In the genomic region with DNA sequence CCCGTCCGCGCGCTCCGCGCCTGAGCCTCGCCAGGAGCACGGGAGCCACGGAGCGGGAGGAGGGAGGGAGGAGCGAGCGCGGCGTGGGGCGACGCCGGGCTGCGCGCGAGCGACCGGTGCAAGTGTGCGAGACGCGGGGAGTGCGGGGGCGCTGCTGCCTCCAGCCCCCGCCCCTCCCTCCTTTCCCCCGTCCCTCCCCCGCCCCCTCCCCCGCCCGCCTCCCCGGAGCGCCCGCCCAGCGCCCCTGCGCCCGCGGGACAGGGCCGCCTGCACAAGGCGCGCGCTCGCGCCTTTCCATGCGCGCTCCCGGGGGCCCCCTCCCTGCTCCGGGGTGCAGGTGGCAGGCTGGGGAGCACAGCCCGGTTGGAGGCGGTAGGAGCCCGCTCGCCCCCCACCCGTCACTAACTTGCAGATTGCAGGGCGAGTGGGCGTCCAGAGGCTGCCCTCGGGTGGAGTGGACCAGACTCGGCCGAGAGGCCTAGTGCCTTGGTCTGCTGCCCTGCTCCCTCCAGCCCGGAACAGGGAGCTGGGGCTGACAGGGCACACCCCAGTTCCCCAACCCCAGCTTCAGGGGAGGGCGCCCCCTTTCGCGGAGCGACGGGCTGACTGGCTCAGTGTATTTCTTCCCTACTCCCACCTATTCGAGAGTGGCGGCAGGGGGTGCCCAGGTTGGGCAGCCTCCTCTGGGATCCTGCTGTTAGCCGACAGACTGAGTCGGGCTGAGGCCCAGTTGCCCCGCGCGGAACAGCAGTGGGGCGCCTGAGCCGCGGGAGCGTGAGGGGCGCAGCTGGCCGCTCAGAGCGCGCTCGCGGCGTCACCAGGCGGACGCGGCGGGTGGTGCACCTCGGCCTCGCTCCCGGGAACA, we compare ENCODE assay signal across 1 cellular context.
A peak's percentile ranks its signal among the peaks of the same experiment; 100 is the strongest.
TF ChIP-seq lines count a peak whose summit lies in the region.

A gene (minus strand): TSS at position 126 of the 865 bp plus-strand sequence. CDS start 255 bp downstream, outside the sequence.

TF ChIP-seq in HEK293, 187 proteins besides CTCF, POLR2A, EP300 and RAD21 (continued from another document and continues in another):
- TF ChIP-seq, protein P1, sequence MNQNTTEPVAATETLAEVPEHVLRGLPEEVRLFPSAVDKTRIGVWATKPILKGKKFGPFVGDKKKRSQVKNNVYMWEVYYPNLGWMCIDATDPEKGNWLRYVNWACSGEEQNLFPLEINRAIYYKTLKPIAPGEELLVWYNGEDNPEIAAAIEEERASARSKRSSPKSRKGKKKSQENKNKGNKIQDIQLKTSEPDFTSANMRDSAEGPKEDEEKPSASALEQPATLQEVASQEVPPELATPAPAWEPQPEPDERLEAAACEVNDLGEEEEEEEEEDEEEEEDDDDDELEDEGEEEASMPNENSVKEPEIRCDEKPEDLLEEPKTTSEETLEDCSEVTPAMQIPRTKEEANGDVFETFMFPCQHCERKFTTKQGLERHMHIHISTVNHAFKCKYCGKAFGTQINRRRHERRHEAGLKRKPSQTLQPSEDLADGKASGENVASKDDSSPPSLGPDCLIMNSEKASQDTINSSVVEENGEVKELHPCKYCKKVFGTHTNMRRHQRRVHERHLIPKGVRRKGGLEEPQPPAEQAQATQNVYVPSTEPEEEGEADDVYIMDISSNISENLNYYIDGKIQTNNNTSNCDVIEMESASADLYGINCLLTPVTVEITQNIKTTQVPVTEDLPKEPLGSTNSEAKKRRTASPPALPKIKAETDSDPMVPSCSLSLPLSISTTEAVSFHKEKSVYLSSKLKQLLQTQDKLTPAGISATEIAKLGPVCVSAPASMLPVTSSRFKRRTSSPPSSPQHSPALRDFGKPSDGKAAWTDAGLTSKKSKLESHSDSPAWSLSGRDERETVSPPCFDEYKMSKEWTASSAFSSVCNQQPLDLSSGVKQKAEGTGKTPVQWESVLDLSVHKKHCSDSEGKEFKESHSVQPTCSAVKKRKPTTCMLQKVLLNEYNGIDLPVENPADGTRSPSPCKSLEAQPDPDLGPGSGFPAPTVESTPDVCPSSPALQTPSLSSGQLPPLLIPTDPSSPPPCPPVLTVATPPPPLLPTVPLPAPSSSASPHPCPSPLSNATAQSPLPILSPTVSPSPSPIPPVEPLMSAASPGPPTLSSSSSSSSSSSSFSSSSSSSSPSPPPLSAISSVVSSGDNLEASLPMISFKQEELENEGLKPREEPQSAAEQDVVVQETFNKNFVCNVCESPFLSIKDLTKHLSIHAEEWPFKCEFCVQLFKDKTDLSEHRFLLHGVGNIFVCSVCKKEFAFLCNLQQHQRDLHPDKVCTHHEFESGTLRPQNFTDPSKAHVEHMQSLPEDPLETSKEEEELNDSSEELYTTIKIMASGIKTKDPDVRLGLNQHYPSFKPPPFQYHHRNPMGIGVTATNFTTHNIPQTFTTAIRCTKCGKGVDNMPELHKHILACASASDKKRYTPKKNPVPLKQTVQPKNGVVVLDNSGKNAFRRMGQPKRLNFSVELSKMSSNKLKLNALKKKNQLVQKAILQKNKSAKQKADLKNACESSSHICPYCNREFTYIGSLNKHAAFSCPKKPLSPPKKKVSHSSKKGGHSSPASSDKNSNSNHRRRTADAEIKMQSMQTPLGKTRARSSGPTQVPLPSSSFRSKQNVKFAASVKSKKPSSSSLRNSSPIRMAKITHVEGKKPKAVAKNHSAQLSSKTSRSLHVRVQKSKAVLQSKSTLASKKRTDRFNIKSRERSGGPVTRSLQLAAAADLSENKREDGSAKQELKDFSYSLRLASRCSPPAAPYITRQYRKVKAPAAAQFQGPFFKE (tag by site-specific recombination; IDR thresholded peaks at IDR 0.05; ENCODE audit: borderline replicate concordance): no peak
- peak; percentile 50; the same call in 1 of the 2 replicates for TF ChIP-seq ZEB2 (tag by site-specific recombination; IDR thresholded peaks at IDR 0.05)
- TF ChIP-seq, protein P2, sequence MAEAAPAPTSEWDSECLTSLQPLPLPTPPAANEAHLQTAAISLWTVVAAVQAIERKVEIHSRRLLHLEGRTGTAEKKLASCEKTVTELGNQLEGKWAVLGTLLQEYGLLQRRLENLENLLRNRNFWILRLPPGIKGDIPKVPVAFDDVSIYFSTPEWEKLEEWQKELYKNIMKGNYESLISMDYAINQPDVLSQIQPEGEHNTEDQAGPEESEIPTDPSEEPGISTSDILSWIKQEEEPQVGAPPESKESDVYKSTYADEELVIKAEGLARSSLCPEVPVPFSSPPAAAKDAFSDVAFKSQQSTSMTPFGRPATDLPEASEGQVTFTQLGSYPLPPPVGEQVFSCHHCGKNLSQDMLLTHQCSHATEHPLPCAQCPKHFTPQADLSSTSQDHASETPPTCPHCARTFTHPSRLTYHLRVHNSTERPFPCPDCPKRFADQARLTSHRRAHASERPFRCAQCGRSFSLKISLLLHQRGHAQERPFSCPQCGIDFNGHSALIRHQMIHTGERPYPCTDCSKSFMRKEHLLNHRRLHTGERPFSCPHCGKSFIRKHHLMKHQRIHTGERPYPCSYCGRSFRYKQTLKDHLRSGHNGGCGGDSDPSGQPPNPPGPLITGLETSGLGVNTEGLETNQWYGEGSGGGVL (tag by site-specific recombination; IDR thresholded peaks at IDR 0.05): peak; percentile 52
- TF ChIP-seq ZNF416 (tag by site-specific recombination; IDR thresholded peaks at IDR 0.05): no peak
- TF ChIP-seq ZIC2 (tag by site-specific recombination; IDR thresholded peaks at IDR 0.05): peak; percentile 99
- TF ChIP-seq, protein P3, sequence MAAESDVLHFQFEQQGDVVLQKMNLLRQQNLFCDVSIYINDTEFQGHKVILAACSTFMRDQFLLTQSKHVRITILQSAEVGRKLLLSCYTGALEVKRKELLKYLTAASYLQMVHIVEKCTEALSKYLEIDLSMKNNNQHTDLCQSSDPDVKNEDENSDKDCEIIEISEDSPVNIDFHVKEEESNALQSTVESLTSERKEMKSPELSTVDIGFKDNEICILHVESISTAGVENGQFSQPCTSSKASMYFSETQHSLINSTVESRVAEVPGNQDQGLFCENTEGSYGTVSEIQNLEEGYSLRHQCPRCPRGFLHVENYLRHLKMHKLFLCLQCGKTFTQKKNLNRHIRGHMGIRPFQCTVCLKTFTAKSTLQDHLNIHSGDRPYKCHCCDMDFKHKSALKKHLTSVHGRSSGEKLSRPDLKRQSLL (tag by site-specific recombination; IDR thresholded peaks at IDR 0.05): peak; percentile 92
- TF ChIP-seq ZNF223 (tag by site-specific recombination; IDR thresholded peaks at IDR 0.05): 0 out of 2 replicates have a peak, but pooled peaks have one; percentile 7
- TF ChIP-seq, protein P4, sequence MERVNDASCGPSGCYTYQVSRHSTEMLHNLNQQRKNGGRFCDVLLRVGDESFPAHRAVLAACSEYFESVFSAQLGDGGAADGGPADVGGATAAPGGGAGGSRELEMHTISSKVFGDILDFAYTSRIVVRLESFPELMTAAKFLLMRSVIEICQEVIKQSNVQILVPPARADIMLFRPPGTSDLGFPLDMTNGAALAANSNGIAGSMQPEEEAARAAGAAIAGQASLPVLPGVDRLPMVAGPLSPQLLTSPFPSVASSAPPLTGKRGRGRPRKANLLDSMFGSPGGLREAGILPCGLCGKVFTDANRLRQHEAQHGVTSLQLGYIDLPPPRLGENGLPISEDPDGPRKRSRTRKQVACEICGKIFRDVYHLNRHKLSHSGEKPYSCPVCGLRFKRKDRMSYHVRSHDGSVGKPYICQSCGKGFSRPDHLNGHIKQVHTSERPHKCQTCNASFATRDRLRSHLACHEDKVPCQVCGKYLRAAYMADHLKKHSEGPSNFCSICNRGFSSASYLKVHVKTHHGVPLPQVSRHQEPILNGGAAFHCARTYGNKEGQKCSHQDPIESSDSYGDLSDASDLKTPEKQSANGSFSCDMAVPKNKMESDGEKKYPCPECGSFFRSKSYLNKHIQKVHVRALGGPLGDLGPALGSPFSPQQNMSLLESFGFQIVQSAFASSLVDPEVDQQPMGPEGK (tag by site-specific recombination; IDR thresholded peaks at IDR 0.05): peak; percentile 90
- TF ChIP-seq ZNF19 (tag by site-specific recombination; IDR thresholded peaks at IDR 0.05; ENCODE audit: low read depth): no peak
- 0 out of 2 replicates have a peak, but pooled peaks have one; percentile 12 for TF ChIP-seq ZNF629 (tag by site-specific recombination; IDR thresholded peaks at IDR 0.05)
- peak; percentile 81 for TF ChIP-seq GLIS2 (tag by site-specific recombination; IDR thresholded peaks at IDR 0.05)
- TF ChIP-seq WT1 (tag by site-specific recombination; IDR thresholded peaks at IDR 0.05): no peak
- TF ChIP-seq SP7 (tag by site-specific recombination; IDR thresholded peaks at IDR 0.05): peak; percentile 56; the same call in 1 of the 2 replicates
- TF ChIP-seq ZNF654 (tag by site-specific recombination; IDR thresholded peaks at IDR 0.05; ENCODE audit: low read depth): 0 out of 2 replicates have a peak, but pooled peaks have one; percentile 17
- peak; percentile 89 for TF ChIP-seq ZFHX2 (tag by site-specific recombination; conservative IDR thresholded peaks at IDR 0.05)
- TF ChIP-seq, protein P5, sequence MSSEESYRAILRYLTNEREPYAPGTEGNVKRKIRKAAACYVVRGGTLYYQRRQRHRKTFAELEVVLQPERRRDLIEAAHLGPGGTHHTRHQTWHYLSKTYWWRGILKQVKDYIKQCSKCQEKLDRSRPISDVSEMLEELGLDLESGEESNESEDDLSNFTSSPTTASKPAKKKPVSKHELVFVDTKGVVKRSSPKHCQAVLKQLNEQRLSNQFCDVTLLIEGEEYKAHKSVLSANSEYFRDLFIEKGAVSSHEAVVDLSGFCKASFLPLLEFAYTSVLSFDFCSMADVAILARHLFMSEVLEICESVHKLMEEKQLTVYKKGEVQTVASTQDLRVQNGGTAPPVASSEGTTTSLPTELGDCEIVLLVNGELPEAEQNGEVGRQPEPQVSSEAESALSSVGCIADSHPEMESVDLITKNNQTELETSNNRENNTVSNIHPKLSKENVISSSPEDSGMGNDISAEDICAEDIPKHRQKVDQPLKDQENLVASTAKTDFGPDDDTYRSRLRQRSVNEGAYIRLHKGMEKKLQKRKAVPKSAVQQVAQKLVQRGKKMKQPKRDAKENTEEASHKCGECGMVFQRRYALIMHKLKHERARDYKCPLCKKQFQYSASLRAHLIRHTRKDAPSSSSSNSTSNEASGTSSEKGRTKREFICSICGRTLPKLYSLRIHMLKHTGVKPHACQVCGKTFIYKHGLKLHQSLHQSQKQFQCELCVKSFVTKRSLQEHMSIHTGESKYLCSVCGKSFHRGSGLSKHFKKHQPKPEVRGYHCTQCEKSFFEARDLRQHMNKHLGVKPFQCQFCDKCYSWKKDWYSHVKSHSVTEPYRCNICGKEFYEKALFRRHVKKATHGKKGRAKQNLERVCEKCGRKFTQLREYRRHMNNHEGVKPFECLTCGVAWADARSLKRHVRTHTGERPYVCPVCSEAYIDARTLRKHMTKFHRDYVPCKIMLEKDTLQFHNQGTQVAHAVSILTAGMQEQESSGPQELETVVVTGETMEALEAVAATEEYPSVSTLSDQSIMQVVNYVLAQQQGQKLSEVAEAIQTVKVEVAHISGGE (tag by site-specific recombination; conservative IDR thresholded peaks at IDR 0.05; ENCODE audit: low read depth): no peak
- peak; percentile 91 for TF ChIP-seq ZNF777 (tag by site-specific recombination; IDR thresholded peaks at IDR 0.05; ENCODE audit: borderline replicate concordance)
- TF ChIP-seq, protein P6, sequence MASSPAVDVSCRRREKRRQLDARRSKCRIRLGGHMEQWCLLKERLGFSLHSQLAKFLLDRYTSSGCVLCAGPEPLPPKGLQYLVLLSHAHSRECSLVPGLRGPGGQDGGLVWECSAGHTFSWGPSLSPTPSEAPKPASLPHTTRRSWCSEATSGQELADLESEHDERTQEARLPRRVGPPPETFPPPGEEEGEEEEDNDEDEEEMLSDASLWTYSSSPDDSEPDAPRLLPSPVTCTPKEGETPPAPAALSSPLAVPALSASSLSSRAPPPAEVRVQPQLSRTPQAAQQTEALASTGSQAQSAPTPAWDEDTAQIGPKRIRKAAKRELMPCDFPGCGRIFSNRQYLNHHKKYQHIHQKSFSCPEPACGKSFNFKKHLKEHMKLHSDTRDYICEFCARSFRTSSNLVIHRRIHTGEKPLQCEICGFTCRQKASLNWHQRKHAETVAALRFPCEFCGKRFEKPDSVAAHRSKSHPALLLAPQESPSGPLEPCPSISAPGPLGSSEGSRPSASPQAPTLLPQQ (tag by site-specific recombination; IDR thresholded peaks at IDR 0.05): 0 out of 2 replicates have a peak, but pooled peaks have one; percentile 47
- peak; percentile 34; the same call in 1 of the 2 replicates for TF ChIP-seq ZBTB7A (tag by site-specific recombination; IDR thresholded peaks at IDR 0.05; ENCODE audit: low read depth)
- no peak for TF ChIP-seq ZNF266 (tag by site-specific recombination; IDR thresholded peaks at IDR 0.05; ENCODE audit: low read depth)
- peak; percentile 88 for TF ChIP-seq ZBTB20 (tag by site-specific recombination; IDR thresholded peaks at IDR 0.05)
- peak; percentile 88 for TF ChIP-seq ZBTB17 (tag by site-specific recombination; IDR thresholded peaks at IDR 0.05)
- TF ChIP-seq, protein P7, sequence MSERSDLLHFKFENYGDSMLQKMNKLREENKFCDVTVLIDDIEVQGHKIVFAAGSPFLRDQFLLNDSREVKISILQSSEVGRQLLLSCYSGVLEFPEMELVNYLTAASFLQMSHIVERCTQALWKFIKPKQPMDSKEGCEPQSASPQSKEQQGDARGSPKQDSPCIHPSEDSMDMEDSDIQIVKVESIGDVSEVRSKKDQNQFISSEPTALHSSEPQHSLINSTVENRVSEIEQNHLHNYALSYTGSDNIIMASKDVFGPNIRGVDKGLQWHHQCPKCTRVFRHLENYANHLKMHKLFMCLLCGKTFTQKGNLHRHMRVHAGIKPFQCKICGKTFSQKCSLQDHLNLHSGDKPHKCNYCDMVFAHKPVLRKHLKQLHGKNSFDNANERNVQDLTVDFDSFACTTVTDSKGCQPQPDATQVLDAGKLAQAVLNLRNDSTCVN (tag by site-specific recombination; optimal IDR thresholded peaks at IDR 0.05): peak; percentile 79
- TF ChIP-seq, protein P8, sequence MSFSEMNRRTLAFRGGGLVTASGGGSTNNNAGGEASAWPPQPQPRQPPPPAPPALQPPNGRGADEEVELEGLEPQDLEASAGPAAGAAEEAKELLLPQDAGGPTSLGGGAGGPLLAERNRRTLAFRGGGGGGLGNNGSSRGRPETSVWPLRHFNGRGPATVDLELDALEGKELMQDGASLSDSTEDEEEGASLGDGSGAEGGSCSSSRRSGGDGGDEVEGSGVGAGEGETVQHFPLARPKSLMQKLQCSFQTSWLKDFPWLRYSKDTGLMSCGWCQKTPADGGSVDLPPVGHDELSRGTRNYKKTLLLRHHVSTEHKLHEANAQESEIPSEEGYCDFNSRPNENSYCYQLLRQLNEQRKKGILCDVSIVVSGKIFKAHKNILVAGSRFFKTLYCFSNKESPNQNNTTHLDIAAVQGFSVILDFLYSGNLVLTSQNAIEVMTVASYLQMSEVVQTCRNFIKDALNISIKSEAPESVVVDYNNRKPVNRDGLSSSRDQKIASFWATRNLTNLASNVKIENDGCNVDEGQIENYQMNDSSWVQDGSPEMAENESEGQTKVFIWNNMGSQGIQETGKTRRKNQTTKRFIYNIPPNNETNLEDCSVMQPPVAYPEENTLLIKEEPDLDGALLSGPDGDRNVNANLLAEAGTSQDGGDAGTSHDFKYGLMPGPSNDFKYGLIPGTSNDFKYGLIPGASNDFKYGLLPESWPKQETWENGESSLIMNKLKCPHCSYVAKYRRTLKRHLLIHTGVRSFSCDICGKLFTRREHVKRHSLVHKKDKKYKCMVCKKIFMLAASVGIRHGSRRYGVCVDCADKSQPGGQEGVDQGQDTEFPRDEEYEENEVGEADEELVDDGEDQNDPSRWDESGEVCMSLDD (tag by site-specific recombination; IDR thresholded peaks at IDR 0.05): peak; percentile 95
- no peak for TF ChIP-seq ZNF132 (tag by site-specific recombination; IDR thresholded peaks at IDR 0.05; ENCODE audit: borderline replicate concordance)
- TF ChIP-seq ZBTB48 (tag by site-specific recombination; IDR thresholded peaks at IDR 0.05): peak; percentile 64
